ENCODE assay signal across 8 cellular contexts in the genomic region with DNA sequence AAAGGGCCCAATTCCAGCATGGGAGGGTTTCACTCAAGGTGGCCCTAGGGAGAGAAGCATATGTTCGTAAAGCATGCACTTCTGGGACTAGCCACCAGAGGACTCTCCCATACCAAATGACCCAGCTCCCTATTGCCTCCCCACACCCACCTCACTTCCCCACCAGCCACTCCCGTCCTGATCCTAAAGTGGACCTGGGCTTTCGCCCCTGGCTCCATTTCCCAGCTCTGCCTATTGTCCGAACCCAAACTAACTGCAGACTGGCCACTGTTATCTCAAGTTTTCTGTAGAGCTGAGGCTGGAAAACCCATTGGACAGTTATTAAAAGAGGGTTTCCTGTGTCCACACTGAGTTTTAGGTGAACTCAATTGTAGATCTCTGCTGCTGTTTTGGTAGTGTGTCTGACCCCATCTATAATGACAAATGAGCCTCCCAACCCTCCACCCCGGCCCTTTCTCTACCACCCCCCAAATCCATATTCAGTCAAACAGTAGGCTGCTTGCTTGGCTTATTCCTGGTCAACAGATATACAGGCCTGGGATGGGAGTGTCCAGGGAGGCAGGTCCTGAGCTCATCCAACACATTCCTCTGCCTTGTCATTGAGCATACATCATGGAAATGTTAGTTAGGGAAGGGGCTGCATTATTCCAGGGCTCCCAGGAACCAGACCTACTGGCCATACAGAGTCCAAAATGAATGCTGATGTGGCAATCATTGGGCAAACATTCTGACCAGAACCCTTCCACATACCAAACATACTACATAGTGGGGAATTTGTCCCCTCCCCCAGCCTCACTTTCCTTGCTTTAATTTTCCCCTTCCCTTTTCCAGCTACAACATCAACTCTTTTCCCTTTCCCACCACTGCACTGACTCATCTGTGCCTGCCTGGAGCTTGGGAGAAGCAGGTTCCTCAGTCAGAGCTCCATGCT. TPM values are rescaled to one million over a fixed set of nuclear protein-coding genes. Genes with fewer than 3 reads are reported as not detected.
DNase-seq lines count a peak whose midpoint lies in the region; ATAC-seq and TF ChIP-seq lines count a peak whose summit lies in the region.

No MANE protein-coding gene starts in this region.

- DNase-seq in AML-193 (lab: John Stamatoyannopoulos, UW) (peak; percentile 30 to 42), NCI-H187 treated with DMSO at 0.1 percent for 48 hours (lab: John Stamatoyannopoulos, UW) (peak; percentile 3), fibroblast of lung (ENCODE audit: low read depth in 2 of 2) (peak; percentile 74 to 80), nephron progenitor cell (peak; percentile 70)
- peak; percentile 54 for DNase-seq in activated CD4-positive, alpha-beta T cell treated with anti-CD3 and anti-CD28 coated beads for 48 hours

- H3K9ac ChIP-seq in fibroblast of lung (ENCODE audit: insufficient read depth, low read length): no peak overlapping the region

- H3K36me3 Mint-ChIP-seq in nephron progenitor cell (ENCODE audit: low read depth): no peaks in the 10 kb centered on the region
- H3K36me3 Mint-ChIP-seq in stimulated activated memory B cell treated with anti-CD40 and anti-IgM and Interleukin-4, amounts not matched to agents 10 μg/mL and 1 μg/mL and 100 μg/mL, for 72 hours: no peaks in the 10 kb centered on the region

- peaks cover 1% of the 10 kb centered on the region for H3K27me3 Mint-ChIP-seq in nephron progenitor cell (ENCODE audit: low read depth, poor library complexity)
- H3K27me3 Mint-ChIP-seq in stimulated activated memory B cell treated with anti-CD40 and anti-IgM and Interleukin-4, amounts not matched to agents 10 μg/mL and 1 μg/mL and 100 μg/mL, for 72 hours: peaks cover 37% of the 10 kb centered on the region

- no peaks in the 10 kb centered on the region for H4K20me1 ChIP-seq in fibroblast of lung (ENCODE audit: control insufficient read depth, extremely low read depth, insufficient read depth, low read length)

- peak overlapping the region; percentile 47 for H3K27ac ChIP-seq in fibroblast of lung (ENCODE audit: insufficient read depth, low read length)

- H3K4me1 ChIP-seq in fibroblast of lung (ENCODE audit: control insufficient read depth, extremely low read depth, insufficient read depth, low read length): peaks cover 11% of the 10 kb centered on the region

- no peak overlapping the region for H3K4me3 Mint-ChIP-seq in nephron progenitor cell
- H3K4me3 Mint-ChIP-seq in stimulated activated memory B cell treated with anti-CD40 and anti-IgM and Interleukin-4, amounts not matched to agents 10 μg/mL and 1 μg/mL and 100 μg/mL, for 72 hours: no peak overlapping the region

- TF ChIP-seq CTCF in fibroblast of lung (conservative IDR thresholded peaks at IDR 0.05 in 1 of 2, IDR thresholded peaks at IDR 0.05 in 1 of 2; ENCODE audit: low read depth in 1 of 2, low read length in 2 of 2) (peak; percentile 94 to 98), nephron progenitor cell (IDR thresholded peaks at IDR 0.05) (peak; percentile 90)

- ATAC-seq in GM18502 (IDR thresholded peaks at IDR 0.05; ENCODE audit: poor library complexity, unreplicated experiment) (peak; percentile 88), HG02884 (IDR thresholded peaks at IDR 0.05; ENCODE audit: unreplicated experiment) (peak; percentile 79)
- ATAC-seq in stimulated activated memory B cell treated with anti-CD40 and anti-IgM and Interleukin-4, amounts not matched to agents 10 μg/mL and 1 μg/mL and 100 μg/mL, for 72 hours: no peak

- no peaks in the 10 kb centered on the region for H3K9me3 Mint-ChIP-seq in nephron progenitor cell
- no peaks in the 10 kb centered on the region for H3K9me3 Mint-ChIP-seq in stimulated activated memory B cell treated with anti-CD40 and anti-IgM and Interleukin-4, amounts not matched to agents 10 μg/mL and 1 μg/mL and 100 μg/mL, for 72 hours

- H3K79me2 ChIP-seq in fibroblast of lung (ENCODE audit: control insufficient read depth, insufficient read depth, low read length): no peaks in the 10 kb centered on the region

- no peak overlapping the region for H3K4me3 ChIP-seq in fibroblast of lung (replicated peaks in 1 of 4; ENCODE audit: control extremely low read depth in 1 of 4, insufficient read depth in 1 of 4, low read depth in 3 of 4, low read length in 4 of 4)

- H3K4me1 Mint-ChIP-seq in nephron progenitor cell: peaks cover 37% of the 10 kb centered on the region
- no peaks in the 10 kb centered on the region for H3K4me1 Mint-ChIP-seq in stimulated activated memory B cell treated with anti-CD40 and anti-IgM and Interleukin-4, amounts not matched to agents 10 μg/mL and 1 μg/mL and 100 μg/mL, for 72 hours

- H3K4me2 ChIP-seq in fibroblast of lung (ENCODE audit: extremely low read depth, insufficient read depth, low read length): no peak overlapping the region

- H3K27ac Mint-ChIP-seq in nephron progenitor cell: no peak overlapping the region
- no peak overlapping the region for H3K27ac Mint-ChIP-seq in stimulated activated memory B cell treated with anti-CD40 and anti-IgM and Interleukin-4, amounts not matched to agents 10 μg/mL and 1 μg/mL and 100 μg/mL, for 72 hours

- no peaks in the 10 kb centered on the region for H3K27me3 ChIP-seq in fibroblast of lung (ENCODE audit: control insufficient read depth, insufficient read depth, low read length)

- H2AFZ ChIP-seq in fibroblast of lung (ENCODE audit: low read length): peak overlapping the region; percentile 75

- no peaks in the 10 kb centered on the region for H3K9me3 ChIP-seq in fibroblast of lung (ENCODE audit: control insufficient read depth, insufficient read depth, low read depth, low read length)

- H3K36me3 ChIP-seq in fibroblast of lung (ENCODE audit: control insufficient read depth, insufficient read depth, low read length): no peaks in the 10 kb centered on the region

RNA-seq across cellular contexts. Expression of a gene that starts 59.2 kb away (rescaled TPM):
- total RNA-seq in fibroblast of lung: 0.26 and 0.33 TPM in 2 replicates
- 0.02 and 0.07 TPM in 2 replicates for polyA plus RNA-seq in fibroblast of lung
- polyA plus RNA-seq in fibroblast of lung (2012): 0.01 and 0.22 TPM in 2 replicates
- polyA minus RNA-seq in fibroblast of lung (ENCODE audit: low replicate concordance): 0.59 TPM in 1 of 2 replicates, not detected in the other

Comparison
In these comparisons a context has a peak if more than half of its experiments do, and no peak if none do; other contexts are left out.
1. DNase-seq: peak in every context shown above with its lines; median percentile 77 in fibroblast of lung; 70 in nephron progenitor cell; 54 in activated CD4-positive, alpha-beta T cell treated with anti-CD3 and anti-CD28 coated beads for 48 hours; 36 in AML-193; 3 in NCI-H187 treated with DMSO at 0.1 percent for 48 hours.